In the genomic region with DNA sequence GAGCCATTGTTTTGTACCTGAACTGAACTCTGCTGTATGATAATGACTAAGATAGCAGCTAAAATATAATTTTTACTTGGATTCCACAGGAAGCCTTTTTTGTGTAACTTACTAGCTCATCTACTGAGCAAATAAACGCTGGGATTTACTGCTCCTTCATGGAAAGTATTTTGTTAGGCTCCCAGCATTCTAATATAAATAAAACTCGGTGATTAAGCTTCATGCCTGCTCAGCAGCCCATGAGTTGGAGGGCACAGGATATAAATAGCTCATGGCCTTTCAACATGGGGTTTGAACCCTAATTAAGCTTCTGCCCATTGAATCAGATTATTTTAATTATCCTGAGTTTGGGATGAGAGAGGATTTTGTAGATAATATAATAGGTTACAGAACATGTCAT, we compare ENCODE assay signal across 18 cellular contexts.
"Had no signal": no experiment of that assay in that cellular context is flagged by ENCODE, and none has a peak within 500 bp of the region (broad histone marks: within the 10 kb centered on the region; RNA-seq: fewer than 3 reads in every experiment).

No MANE protein-coding gene starts in this region.

- H3K4me3 Mint-ChIP-seq: nephron; stimulated activated naive B cell treated with anti-CD40 and anti-IgM and Interleukin-4, amounts not matched to agents 10 μg/mL and 1 μg/mL and 100 μg/mL, for 72 hours; T-helper 17 cell had no signal

- H3K27ac ChIP-seq: cardiac muscle cell, parathyroid adenoma, spleen, WERI-Rb-1 had no signal

- H3K9me3 Mint-ChIP-seq: nephron had no signal

- H3K36me3 Mint-ChIP-seq: activated naive CD4-positive, alpha-beta T cell treated with anti-CD3 and anti-CD28 coated beads, Interleukin-2, amount 50 U/mL, for 72 hours; stimulated activated naive B cell treated with anti-CD40 and anti-IgM and Interleukin-4, amounts not matched to agents 10 μg/mL and 1 μg/mL and 100 μg/mL, for 72 hours had no signal

- H3K4me3 ChIP-seq: cardiac muscle cell, lung, spleen had no signal

- DNase-seq: activated CD4-positive, alpha-beta T cell treated with anti-CD3 and anti-CD28 coated beads for 1 hour; activated CD4-positive, alpha-beta T cell treated with anti-CD3 and anti-CD28 coated beads, Interleukin-2, amount 50 U/mL, for 4 hours; activated gamma-delta T cell; amniotic stem cell; dermis blood vessel endothelial cell; foreskin melanocyte; hypothalamus; islet precursor cell; spleen; stimulated activated naive B cell treated with anti-CD40 and anti-IgM and Interleukin-4, amounts not matched to agents 10 μg/mL and 1 μg/mL and 100 μg/mL, for 72 hours; T-helper 17 cell had no signal

- H3K27me3 ChIP-seq: cardiac muscle cell, spleen had no signal

- H3K4me1 Mint-ChIP-seq: stimulated activated naive B cell treated with anti-CD40 and anti-IgM and Interleukin-4, amounts not matched to agents 10 μg/mL and 1 μg/mL and 100 μg/mL, for 72 hours; T-helper 17 cell had no signal

- H3K36me3 ChIP-seq: cardiac muscle cell, spleen, WERI-Rb-1 had no signal

- H3K27ac Mint-ChIP-seq: activated naive CD4-positive, alpha-beta T cell treated with anti-CD3 and anti-CD28 coated beads, Interleukin-2, amount 50 U/mL, for 72 hours; stimulated activated naive B cell treated with anti-CD40 and anti-IgM and Interleukin-4, amounts not matched to agents 10 μg/mL and 1 μg/mL and 100 μg/mL, for 72 hours; T-helper 17 cell had no signal

- H3K4me1 ChIP-seq: parathyroid adenoma, spleen had no signal

- ATAC-seq: activated naive CD4-positive, alpha-beta T cell treated with anti-CD3 and anti-CD28 coated beads, Interleukin-2, amount 50 U/mL, for 72 hours; left lobe of liver; stimulated activated naive B cell treated with anti-CD40 and anti-IgM and Interleukin-4, amounts not matched to agents 10 μg/mL and 1 μg/mL and 100 μg/mL, for 72 hours; T-helper 17 cell had no signal

- H3K27me3 Mint-ChIP-seq: stimulated activated naive B cell treated with anti-CD40 and anti-IgM and Interleukin-4, amounts not matched to agents 10 μg/mL and 1 μg/mL and 100 μg/mL, for 72 hours; T-helper 17 cell had no signal
